ENCODE assay signal across 12 cellular contexts in the genomic region with DNA sequence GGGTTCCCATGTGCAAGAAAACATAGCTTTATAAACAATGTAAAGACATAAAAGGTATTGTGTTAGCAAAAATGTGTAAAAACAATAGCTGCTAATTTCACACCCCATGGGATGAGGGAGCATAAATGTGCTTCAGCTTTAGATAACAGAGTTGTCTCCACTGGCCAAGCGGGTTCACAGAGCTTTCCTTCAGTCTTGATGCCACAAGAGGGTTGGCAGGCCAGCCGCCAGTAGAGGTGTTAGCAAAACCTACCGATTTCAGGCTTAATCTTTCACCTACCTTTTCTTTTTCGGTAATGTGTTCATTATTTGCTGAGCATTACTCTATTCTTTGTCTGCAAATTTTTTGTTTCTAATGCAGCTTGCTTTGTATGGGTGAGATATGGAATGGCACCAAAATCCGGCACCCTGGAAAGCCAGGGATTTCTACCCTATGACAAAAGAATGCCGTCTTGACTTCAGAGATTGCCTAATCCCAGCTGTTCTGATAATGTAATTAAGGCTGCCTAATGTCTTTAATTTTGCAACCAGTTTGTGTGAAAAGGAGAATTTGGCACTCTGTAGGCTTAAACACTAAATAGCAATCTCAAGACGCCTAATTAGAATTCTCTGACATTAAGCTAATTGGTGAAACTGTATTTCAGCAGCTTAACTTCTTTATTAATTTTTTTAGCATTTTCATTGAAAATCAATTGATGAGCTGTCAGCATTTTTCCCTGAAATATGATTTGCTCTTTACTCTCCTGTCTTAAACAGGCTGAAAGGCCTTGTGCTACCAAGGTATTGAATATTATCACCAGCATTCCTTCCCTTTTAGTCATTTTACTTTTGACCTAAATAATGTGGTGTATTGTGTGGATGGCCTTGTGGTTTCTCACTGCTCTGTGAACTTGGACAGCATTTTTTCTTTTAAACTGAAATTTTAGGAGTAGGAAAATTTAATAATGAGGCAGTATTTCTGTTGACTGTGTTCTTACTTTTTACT.
DNase-seq lines count a peak whose midpoint lies in the region; ATAC-seq, FAIRE-seq and TF ChIP-seq lines count a peak whose summit lies in the region.
"Had no signal": no experiment of that assay in that cellular context is flagged by ENCODE, and none has a peak within 500 bp of the region (broad histone marks: within the 10 kb centered on the region; RNA-seq: fewer than 3 reads in every experiment).

No MANE protein-coding gene starts in this region.

- intact Hi-C loops in pancreas (cut with DNase I) = no loop called here

- WGBS in pancreas, 2 donors = 73 to 76% methylated on average over 7 of the region's 7 CpGs

- H3K27me3 ChIP-seq in fibroblast of lung (ENCODE audit: control insufficient read depth, insufficient read depth, low read length) = no peaks in the 10 kb centered on the region
- no peaks in the 10 kb centered on the region for H3K27me3 ChIP-seq in pancreas
- H3K27me3 ChIP-seq: tibial artery had no signal

- TF ChIP-seq CTCF in fibroblast of lung (conservative IDR thresholded peaks at IDR 0.05 in 1 of 2, IDR thresholded peaks at IDR 0.05 in 1 of 2; ENCODE audit: low read depth in 1 of 2, low read length in 2 of 2) (no peak), pancreas (IDR thresholded peaks at IDR 0.05) (no peak)

- no peaks in the 10 kb centered on the region for H3K79me2 ChIP-seq in fibroblast of lung (ENCODE audit: control insufficient read depth, insufficient read depth, low read length)

- H3K27ac ChIP-seq in fibroblast of lung (ENCODE audit: insufficient read depth, low read length) (no peak overlapping the region), pancreas (peak overlapping the region in 2 of 4 donors; percentile 57 to 65)
- H3K27ac ChIP-seq: tibial artery had no signal

- H2AFZ ChIP-seq in fibroblast of lung (ENCODE audit: low read length) = no peak overlapping the region

- H3K9ac ChIP-seq in fibroblast of lung (ENCODE audit: insufficient read depth, low read length) = no peak overlapping the region

- ATAC-seq in pancreas = peak; percentile 56 to 94 (median 84)
- ATAC-seq: esophagus mucosa, mucosa of descending colon had no signal

- H3K9me3 ChIP-seq in fibroblast of lung (ENCODE audit: control insufficient read depth, insufficient read depth, low read depth, low read length) (no peaks in the 10 kb centered on the region), pancreas (no peaks in the 10 kb centered on the region)
- H3K9me3 ChIP-seq: mucosa of descending colon, tibial artery had no signal

- no peaks in the 10 kb centered on the region for H3K36me3 ChIP-seq in fibroblast of lung (ENCODE audit: control insufficient read depth, insufficient read depth, low read length)
- H3K36me3 ChIP-seq in pancreas = no peaks in the 10 kb centered on the region

- DNase-seq in ELR (ENCODE audit: low read depth) (peak; percentile 88), SK-MEL-5 (ENCODE audit: low read depth, low spot score) (peak; percentile 44), fibroblast of lung (ENCODE audit: low read depth in 2 of 2) (peak; percentile 65 to 90), pancreas (no peak), activated gamma-delta T cell (lab: John Stamatoyannopoulos, UW) (no peak), NCI-H2029 (lab: John Stamatoyannopoulos, UW) (no peak), ureter (ENCODE audit: low spot score) (no peak)
- DNase-seq in activated CD4-positive, CD25-positive, alpha-beta regulatory T cell treated with anti-CD3 and anti-CD28 coated beads, Interleukin-2, amount 50 U/mL, for 72 hours = no peak
- DNase-seq: mucosa of descending colon, NCI-H526 treated with DMSO at 0.1 percent for 48 hours, tibial artery had no signal

- peak overlapping the region; percentile 40 for H3K4me2 ChIP-seq in fibroblast of lung (ENCODE audit: extremely low read depth, insufficient read depth, low read length)

- in situ Hi-C loops in SK-MEL-5 (cut with HindIII; ENCODE audit: low pct_unique_long_range_greater_than_20kb, low sequenced_read_pairs) = no loop called here

- H3K4me1 ChIP-seq in fibroblast of lung (ENCODE audit: control insufficient read depth, extremely low read depth, insufficient read depth, low read length) (peaks cover 14% of the 10 kb centered on the region), pancreas (peaks cover 5 to 17% (median 11%) of the 10 kb centered on the region in 3 donors)
- H3K4me1 ChIP-seq: tibial artery had no signal

- no peak for FAIRE-seq in pancreas (lab: Jason Lieb, UNC)

- H3K4me3 ChIP-seq in fibroblast of lung (replicated peaks in 1 of 4; ENCODE audit: control extremely low read depth in 1 of 4, insufficient read depth in 1 of 4, low read depth in 3 of 4, low read length in 4 of 4) = no peak overlapping the region
- no peak overlapping the region for H3K4me3 ChIP-seq in pancreas
- H3K4me3 ChIP-seq: mucosa of descending colon, tibial artery had no signal

- no peaks in the 10 kb centered on the region for H4K20me1 ChIP-seq in fibroblast of lung (ENCODE audit: control insufficient read depth, extremely low read depth, insufficient read depth, low read length)

Comparison
In these comparisons a context has a peak if more than half of its experiments do, and no peak if none do; other contexts are left out.
1. DNase-seq: peak in ELR (single experiment), SK-MEL-5 (single experiment) and fibroblast of lung (2 of 2); none in pancreas (0 of 6), activated gamma-delta T cell (single experiment), NCI-H2029 (single experiment), ureter (single experiment) and activated CD4-positive, CD25-positive, alpha-beta regulatory T cell treated with anti-CD3 and anti-CD28 coated beads, Interleukin-2, amount 50 U/mL, for 72 hours (single experiment).